Comparison of ENCODE assay signal across 1 cellular context in genomic region chr13:45879666-45880065, GRCh38.
TF ChIP-seq lines count a peak whose summit lies in the region.

No MANE protein-coding gene starts in this region.

TF ChIP-seq in K562, 482 proteins besides CTCF, POLR2A, EP300 and RAD21 (continued from another document):
- no peak for TF ChIP-seq GTF3C2 (IDR thresholded peaks at IDR 0.05; ENCODE audit: borderline replicate concordance, extremely low read depth, insufficient read length)
